In the genomic region with DNA sequence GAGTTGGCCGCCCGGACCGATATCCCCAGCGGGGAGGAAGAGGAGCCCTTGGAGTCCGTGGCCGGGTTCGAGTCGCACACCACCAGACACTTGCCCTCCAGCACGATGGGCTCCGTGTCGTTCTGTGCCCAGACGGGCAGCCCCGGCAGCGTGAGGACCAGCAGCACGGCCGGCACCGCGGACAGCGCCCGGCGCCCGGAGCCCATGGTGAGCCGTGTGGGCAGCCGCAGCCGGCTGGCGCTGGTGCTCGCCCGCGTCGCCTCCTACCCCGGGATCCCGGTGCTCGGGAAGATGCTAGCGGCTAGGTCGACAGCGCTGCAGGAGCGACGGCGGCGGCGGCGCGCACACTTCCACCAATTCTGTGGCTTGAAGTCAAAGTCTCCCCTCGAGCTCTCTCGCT, we compare ENCODE assay signal across 1 cellular context.
TF ChIP-seq lines count a peak whose summit lies in the region.

No MANE protein-coding gene starts in this region.

TF ChIP-seq in SK-N-SH, 30 proteins besides CTCF, POLR2A, EP300 and RAD21 (continued from another document):
- TF ChIP-seq, protein P1, sequence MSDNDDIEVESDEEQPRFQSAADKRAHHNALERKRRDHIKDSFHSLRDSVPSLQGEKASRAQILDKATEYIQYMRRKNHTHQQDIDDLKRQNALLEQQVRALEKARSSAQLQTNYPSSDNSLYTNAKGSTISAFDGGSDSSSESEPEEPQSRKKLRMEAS (IDR thresholded peaks at IDR 0.05; ENCODE audit: low read depth), result no peak
- TF ChIP-seq, protein P2, sequence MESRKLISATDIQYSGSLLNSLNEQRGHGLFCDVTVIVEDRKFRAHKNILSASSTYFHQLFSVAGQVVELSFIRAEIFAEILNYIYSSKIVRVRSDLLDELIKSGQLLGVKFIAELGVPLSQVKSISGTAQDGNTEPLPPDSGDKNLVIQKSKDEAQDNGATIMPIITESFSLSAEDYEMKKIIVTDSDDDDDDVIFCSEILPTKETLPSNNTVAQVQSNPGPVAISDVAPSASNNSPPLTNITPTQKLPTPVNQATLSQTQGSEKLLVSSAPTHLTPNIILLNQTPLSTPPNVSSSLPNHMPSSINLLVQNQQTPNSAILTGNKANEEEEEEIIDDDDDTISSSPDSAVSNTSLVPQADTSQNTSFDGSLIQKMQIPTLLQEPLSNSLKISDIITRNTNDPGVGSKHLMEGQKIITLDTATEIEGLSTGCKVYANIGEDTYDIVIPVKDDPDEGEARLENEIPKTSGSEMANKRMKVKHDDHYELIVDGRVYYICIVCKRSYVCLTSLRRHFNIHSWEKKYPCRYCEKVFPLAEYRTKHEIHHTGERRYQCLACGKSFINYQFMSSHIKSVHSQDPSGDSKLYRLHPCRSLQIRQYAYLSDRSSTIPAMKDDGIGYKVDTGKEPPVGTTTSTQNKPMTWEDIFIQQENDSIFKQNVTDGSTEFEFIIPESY (IDR thresholded peaks at IDR 0.05; ENCODE audit: borderline replicate concordance, low read depth), result no peak
- TF ChIP-seq TAF1 (IDR thresholded peaks at IDR 0.05; ENCODE audit: borderline replicate concordance, low read depth, low read length), result no peak
- TF ChIP-seq YY1 (IDR thresholded peaks at IDR 0.05; ENCODE audit: low read depth), result no peak
- no peak for TF ChIP-seq TEAD4 (IDR thresholded peaks at IDR 0.05; ENCODE audit: borderline replicate concordance, insufficient read depth)
- no peak for TF ChIP-seq ELF1 (IDR thresholded peaks at IDR 0.05)
- TF ChIP-seq JUND (IDR thresholded peaks at IDR 0.05), result no peak
- no peak for TF ChIP-seq SMC3 (IDR thresholded peaks at IDR 0.05; ENCODE audit: low read depth, low read length)
- no peak for TF ChIP-seq MEF2A (IDR thresholded peaks at IDR 0.05; ENCODE audit: borderline replicate concordance, low read depth)
- no peak for TF ChIP-seq MXI1 (IDR thresholded peaks at IDR 0.05; ENCODE audit: low read depth, low read length)
